26 cellular contexts compared by ENCODE assay signal in genomic region chr6:4383910-4384637, GRCh38.
A peak's percentile ranks its signal among the peaks of the same experiment; 100 is the strongest.
DNase-seq lines count a peak whose midpoint lies in the region; ATAC-seq, FAIRE-seq and TF ChIP-seq lines count a peak whose summit lies in the region.
"Had no signal": no experiment of that assay in that cellular context is flagged by ENCODE, and none has a peak within 500 bp of the region (broad histone marks: within the 10 kb centered on the region; RNA-seq: fewer than 3 reads in every experiment).

No MANE protein-coding gene starts in this region.

- no peaks in the 10 kb centered on the region for H3K79me2 ChIP-seq in osteoblast (ENCODE audit: insufficient read depth, low read length)

- H3K4me3 ChIP-seq in BLaER1 (peak overlapping the region; percentile 3; the same call in 1 of the 2 replicates), HEK293 (ENCODE audit: low read depth, low read length) (no peak overlapping the region), epithelial cell of esophagus (ENCODE audit: low read length) (no peak overlapping the region), osteoblast (ENCODE audit: insufficient read depth, low read length) (no peak overlapping the region)
- H3K4me3 ChIP-seq: heart left ventricle, lung, PC-9 had no signal

- H3K4me2 ChIP-seq in BLaER1: no peak overlapping the region
- no peak overlapping the region for H3K4me2 ChIP-seq in osteoblast (ENCODE audit: insufficient read depth, low read length)
- H3K4me2 ChIP-seq: PC-9 had no signal

- CTCF ChIA-PET in HEK293 (lab: Yijun Ruan, JAX): no interaction called here

- no peaks in the 10 kb centered on the region for H3K36me3 ChIP-seq in BLaER1
- no peaks in the 10 kb centered on the region for H3K36me3 ChIP-seq in HEK293 (ENCODE audit: control insufficient read depth in 2 of 2, insufficient read depth in 1 of 2, low read length in 2 of 2)
- no peaks in the 10 kb centered on the region for H3K36me3 ChIP-seq in osteoblast (ENCODE audit: insufficient read depth, low read length)
- H3K36me3 ChIP-seq: heart left ventricle had no signal

- TF ChIP-seq CTCF in HEK293 (tag by site-specific recombination; IDR thresholded peaks at IDR 0.05) (no peak), epithelial cell of esophagus (IDR thresholded peaks at IDR 0.05; ENCODE audit: insufficient read depth, low read depth, low read length, missing control alignments) (no peak), osteoblast (IDR thresholded peaks at IDR 0.05; ENCODE audit: extremely low read depth, low read depth, low read length) (no peak)

- POLR2A ChIA-PET in HEK293 (lab: Yijun Ruan, JAX): no interaction called here

- H4K20me1 ChIP-seq in BLaER1 (no peaks in the 10 kb centered on the region), osteoblast (ENCODE audit: insufficient read depth, low read length) (no peaks in the 10 kb centered on the region)

- H3K4me1 ChIP-seq in BLaER1 (no peaks in the 10 kb centered on the region), HEK293 (ENCODE audit: control insufficient read depth, insufficient read depth, low read length) (no peaks in the 10 kb centered on the region), osteoblast (ENCODE audit: insufficient read depth, low read length) (peaks cover 4% of the 10 kb centered on the region)

- no peak for FAIRE-seq in frontal cortex (lab: Jason Lieb, UNC)
- FAIRE-seq: urothelium cell line had no signal

- no peak overlapping the region for H2AFZ ChIP-seq in osteoblast (ENCODE audit: low read length)
- H2AFZ ChIP-seq: PC-9 had no signal

- no peak for ATAC-seq in GM18861 (IDR thresholded peaks at IDR 0.05; ENCODE audit: unreplicated experiment)
- ATAC-seq: heart left ventricle; sciatic nerve; stimulated activated naive B cell treated with anti-CD40 and anti-IgM and Interleukin-4, amounts not matched to agents 10 μg/mL and 1 μg/mL and 100 μg/mL, for 72 hours had no signal

- no peak overlapping the region for H3K9ac ChIP-seq in BLaER1

- H3K9me3 ChIP-seq in BLaER1 (peaks cover 37% of the 10 kb centered on the region), HEK293 (ENCODE audit: control insufficient read depth, insufficient read depth, low read depth, low read length) (no peaks in the 10 kb centered on the region), osteoblast (ENCODE audit: low read depth, low read length) (peaks cover 8% of the 10 kb centered on the region)

- no peak overlapping the region for H3K27ac ChIP-seq in BLaER1
- no peak overlapping the region for H3K27ac ChIP-seq in HEK293 (ENCODE audit: extremely low read depth, low read depth, low read length)
- no peak overlapping the region for H3K27ac ChIP-seq in osteoblast (ENCODE audit: low read depth, low read length)
- H3K27ac ChIP-seq: heart left ventricle, HL-60, PC-9, VCaP had no signal

- peak; percentile 75 for DNase-seq in SKM-1 treated with dmso at 0.1 percent for 144 hours (lab: John Stamatoyannopoulos, UW; ENCODE audit: unreplicated experiment)
- DNase-seq in epithelial cell of esophagus (ENCODE audit: low read depth): peak; percentile 22
- no peak for DNase-seq in hepatic stellate cell (ENCODE audit: low spot score)
- DNase-seq in frontal cortex (ENCODE audit: low spot score in 2 of 2): no peak
- no peak for DNase-seq in osteoblast (ENCODE audit: insufficient read length, low spot score, missing footprints)
- DNase-seq: activated CD4-positive, alpha-beta T cell treated with anti-CD3 and anti-CD28 coated beads, Interleukin-2, amount 10 ng/mL, durations not matched to agents 24 days and 14 days; activated gamma-delta T cell treated with Interleukin-2 at 50 U/mL for 16 hours; activated T-cell treated with anti-CD3 and anti-CD28 coated beads, Interleukin-2, amount 50 U/mL, for 24 hours; heart left ventricle; NCI-H146; NCI-H2171 treated with DMSO at 0.1 percent for 48 hours; NCI-H510A treated with DMSO at 0.1 percent for 48 hours; NK-92 treated with Interleukin-12 subunit alpha and Interleukin-12 subunit beta, amount 100 ng/mL, for 24 hours; PC-9; Right ventricle myocardium superior; stimulated activated naive B cell treated with anti-CD40 and anti-IgM and Interleukin-4, amounts not matched to agents 10 μg/mL and 1 μg/mL and 100 μg/mL, for 72 hours; SW 1271; T-helper 9 cell had no signal

- H3K27me3 ChIP-seq in BLaER1: no peaks in the 10 kb centered on the region
- H3K27me3 ChIP-seq in osteoblast (ENCODE audit: insufficient read depth, low read length): peaks cover 4% of the 10 kb centered on the region
- H3K27me3 ChIP-seq: heart left ventricle had no signal

TF ChIP-seq in HEK293, 187 proteins besides CTCF, POLR2A, EP300 and RAD21:
- TF ChIP-seq ZNF366 (tag by site-specific recombination; conservative IDR thresholded peaks at IDR 0.05) (no peak), GLI4 (tag by site-specific recombination; IDR thresholded peaks at IDR 0.05) (no peak), GLI2 (tag by site-specific recombination; IDR thresholded peaks at IDR 0.05; ENCODE audit: borderline replicate concordance, low read depth) (no peak), ZBTB10 (tag by site-specific recombination; IDR thresholded peaks at IDR 0.05) (no peak), ZNF785 (tag by site-specific recombination; IDR thresholded peaks at IDR 0.05) (no peak), FEZF1 (tag by site-specific recombination; IDR thresholded peaks at IDR 0.05) (no peak), SP7 (tag by site-specific recombination; IDR thresholded peaks at IDR 0.05) (no peak), BCL6B (tag by site-specific recombination; IDR thresholded peaks at IDR 0.05) (no peak), TRIM28 (IDR thresholded peaks at IDR 0.05; ENCODE audit: borderline replicate concordance, low read length) (peak; percentile 82; the same call in 1 of the 2 replicates), ZNF292 (tag by site-specific recombination; IDR thresholded peaks at IDR 0.05; ENCODE audit: borderline replicate concordance, low read depth) (no peak), REST (tag by site-specific recombination; IDR thresholded peaks at IDR 0.05) (no peak), ZBTB21 (tag by site-specific recombination; IDR thresholded peaks at IDR 0.05) (no peak), SETDB1 (IDR thresholded peaks at IDR 0.05; ENCODE audit: insufficient read length, low read length) (peak; percentile 99), KLF1 (tag by site-specific recombination; IDR thresholded peaks at IDR 0.05) (no peak), ZNF561 (tag by site-specific recombination; IDR thresholded peaks at IDR 0.05; ENCODE audit: borderline replicate concordance) (peak; percentile 85), ZNF560 (tag by site-specific recombination; IDR thresholded peaks at IDR 0.05; ENCODE audit: borderline replicate concordance) (no peak)

Comparison
In these comparisons a context has a peak if more than half of its experiments do, and no peak if none do; other contexts are left out.
1. DNase-seq: peak in SKM-1 treated with dmso at 0.1 percent for 144 hours (single experiment) and epithelial cell of esophagus (single experiment); none in hepatic stellate cell (single experiment), frontal cortex (0 of 2) and osteoblast (single experiment).